8 cellular contexts compared by ENCODE assay signal in genomic region chr7:45217358-45217757, GRCh38. TPM values are rescaled to one million over a fixed set of nuclear protein-coding genes. Genes with fewer than 3 reads are reported as not detected.
DNase-seq lines count a peak whose midpoint lies in the region; ATAC-seq, FAIRE-seq and TF ChIP-seq lines count a peak whose summit lies in the region.
"Had no signal": no experiment of that assay in that cellular context is flagged by ENCODE, and none has a peak within 500 bp of the region (broad histone marks: within the 10 kb centered on the region; RNA-seq: fewer than 3 reads in every experiment).

No MANE protein-coding gene starts in this region.

- no peak for TF ChIP-seq POLR2A in GM12891 (IDR thresholded peaks at IDR 0.05; ENCODE audit: low read depth, low read length)

- no peak overlapping the region for H3K4me3 Mint-ChIP-seq in neural crest cell
- H3K4me3 Mint-ChIP-seq: activated naive CD8-positive, alpha-beta T cell treated with anti-CD3 and anti-CD28 coated beads, Interleukin-2, amount 10 ng/mL, durations not matched to agents 7 days and 5 days had no signal

- no peak for FAIRE-seq in GM12891 (lab: Jason Lieb, UNC)

- no peak for ATAC-seq in HG03095 (IDR thresholded peaks at IDR 0.05; ENCODE audit: unreplicated experiment)

- H3K36me3 Mint-ChIP-seq in neural crest cell (ENCODE audit: low read depth), result no peaks in the 10 kb centered on the region
- H3K36me3 Mint-ChIP-seq: activated naive CD8-positive, alpha-beta T cell treated with anti-CD3 and anti-CD28 coated beads, Interleukin-2, amount 10 ng/mL, durations not matched to agents 7 days and 5 days had no signal

- H3K27ac Mint-ChIP-seq in neural crest cell (ENCODE audit: unreplicated experiment), result no peak overlapping the region
- H3K27ac Mint-ChIP-seq: activated naive CD8-positive, alpha-beta T cell treated with anti-CD3 and anti-CD28 coated beads, Interleukin-2, amount 10 ng/mL, durations not matched to agents 7 days and 5 days had no signal

- TF ChIP-seq CTCF in GM12865 (IDR thresholded peaks at IDR 0.05; ENCODE audit: insufficient read depth, low read depth, low read length, missing control alignments) (peak; percentile 24), neural crest cell (conservative IDR thresholded peaks at IDR 0.05) (peak; percentile 60)

- DNase-seq in GM12865 (ENCODE audit: low read depth) (no peak), NCI-H460 (ENCODE audit: extremely low read depth, low read depth) (peak; percentile 22), ecto neural progenitor cell (ENCODE audit: low spot score) (peak; percentile 65), neural crest cell (ENCODE audit: low read depth, low spot score) (peak; percentile 12), GM12891 (ENCODE audit: insufficient read length, low spot score) (no peak), NOMO-1 treated with dmso at 0.1 percent for 144 hours (lab: John Stamatoyannopoulos, UW; ENCODE audit: unreplicated experiment) (no peak)
- DNase-seq: activated naive CD8-positive, alpha-beta T cell treated with anti-CD3 and anti-CD28 coated beads, Interleukin-2, amount 10 ng/mL, durations not matched to agents 7 days and 5 days had no signal

- peaks cover 24% of the 10 kb centered on the region for H3K27me3 Mint-ChIP-seq in neural crest cell (ENCODE audit: low read depth)

- H3K4me1 Mint-ChIP-seq in neural crest cell, result peaks cover 31% of the 10 kb centered on the region
- H3K4me1 Mint-ChIP-seq: activated naive CD8-positive, alpha-beta T cell treated with anti-CD3 and anti-CD28 coated beads, Interleukin-2, amount 10 ng/mL, durations not matched to agents 7 days and 5 days had no signal

- no peak overlapping the region for H3K4me3 ChIP-seq in GM12865 (ENCODE audit: low read depth, low read length)

- H3K9me3 Mint-ChIP-seq in neural crest cell, result no peaks in the 10 kb centered on the region

TF ChIP-seq in GM12891, 5 proteins besides CTCF, POLR2A, EP300 and RAD21:
- TF ChIP-seq SPI1 (IDR thresholded peaks at IDR 0.05; ENCODE audit: low read depth, low read length) (no peak), TAF1 (IDR thresholded peaks at IDR 0.05; ENCODE audit: low read depth, low read length) (no peak), POLR2AphosphoS5 (IDR thresholded peaks at IDR 0.05; ENCODE audit: low read depth, low read length) (no peak), PAX5 (IDR thresholded peaks at IDR 0.05; ENCODE audit: insufficient read depth, low read length, severe bottlenecking) (no peak), POU2F2 (IDR thresholded peaks at IDR 0.05; ENCODE audit: low read depth, low read length) (no peak)
TF ChIP-seq in GM12891: peak in this region for 0.

RNA-seq across cellular contexts. Expression of gene RAMP3, which starts 59.8 kb away (rescaled TPM):
- total RNA-seq in NCI-H460 (2014; rRNA removed; shearing (Covaris generic)), result not detected in 2 replicates
- polyA plus RNA-seq in NCI-H460 (2014; cell fraction: nucleus; rRNA removed), result not detected in 2 replicates
- total RNA-seq in neural crest cell, result not detected in 2 replicates
- not detected for polyA plus RNA-seq in GM12891 (2012; ENCODE audit: low read depth, missing spikeins)
- total RNA-seq: activated naive CD8-positive, alpha-beta T cell treated with anti-CD3 and anti-CD28 coated beads, Interleukin-2, amount 10 ng/mL, durations not matched to agents 7 days and 5 days had no signal

Comparison
In these comparisons a context has a peak if more than half of its experiments do, and no peak if none do; other contexts are left out.
1. DNase-seq: peak in NCI-H460 (single experiment), ecto neural progenitor cell (single experiment) and neural crest cell (single experiment); none in GM12865 (single experiment), GM12891 (single experiment) and NOMO-1 treated with dmso at 0.1 percent for 144 hours (single experiment).